In the genomic region with DNA sequence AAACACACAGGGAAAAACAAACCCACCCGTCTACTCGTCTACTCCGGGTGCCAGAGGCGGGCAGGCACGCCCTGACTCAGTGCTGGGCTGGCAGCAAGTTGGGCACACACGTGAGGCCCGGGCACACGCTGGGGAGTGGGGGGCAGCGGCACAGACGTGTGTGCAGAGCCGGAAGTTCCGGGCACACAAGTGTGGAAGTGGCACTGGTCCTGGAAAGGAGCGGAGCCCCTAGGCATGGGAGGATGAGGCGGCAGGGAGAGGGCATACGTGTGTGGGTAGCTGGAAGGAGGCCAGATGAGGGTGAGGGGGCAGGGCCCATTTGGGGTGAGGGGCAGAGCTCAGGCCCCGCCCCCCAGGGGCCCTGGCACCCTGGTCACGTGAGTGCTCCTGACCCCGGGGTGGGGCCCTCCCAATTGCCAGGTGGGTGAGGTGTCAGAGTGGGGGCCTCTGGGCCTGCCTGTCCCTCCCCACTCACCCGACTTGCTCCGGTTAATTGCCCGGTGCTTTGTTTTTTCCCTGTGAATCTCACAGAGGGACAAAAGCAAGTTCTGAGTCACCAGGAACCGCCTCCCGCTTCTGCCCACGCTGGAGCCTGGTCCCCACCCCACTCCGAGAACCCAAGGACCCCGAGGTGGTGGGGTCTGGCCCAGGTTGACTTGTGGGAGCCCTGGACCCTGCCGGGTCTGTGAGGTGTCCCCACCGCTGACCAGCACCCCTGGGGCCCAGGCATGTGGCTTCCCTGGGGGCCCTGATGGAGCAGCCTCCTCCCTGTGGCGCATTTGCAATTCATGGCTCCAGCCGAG, we compare ENCODE assay signal across 13 cellular contexts.
DNase-seq lines count a peak whose midpoint lies in the region; ATAC-seq and TF ChIP-seq lines count a peak whose summit lies in the region.
"Had no signal": no experiment of that assay in that cellular context is flagged by ENCODE, and none has a peak within 500 bp of the region (broad histone marks: within the 10 kb centered on the region; RNA-seq: fewer than 3 reads in every experiment).

No MANE protein-coding gene starts in this region.

- no peaks in the 10 kb centered on the region for H3K79me2 ChIP-seq in smooth muscle cell (ENCODE audit: low read depth)

- H2AFZ ChIP-seq in smooth muscle cell (ENCODE audit: low read depth): no peak overlapping the region

- peak overlapping the region; percentile 43 for H3K4me2 ChIP-seq in smooth muscle cell

- H3K4me3 ChIP-seq in H7 (ENCODE audit: insufficient read depth, low read depth, low read length): no peak overlapping the region; the same call in 1 of the 2 replicates
- H3K4me3 ChIP-seq in SJCRH30: peak overlapping the region; percentile 37
- no peak overlapping the region for H3K4me3 ChIP-seq in smooth muscle cell
- H3K4me3 ChIP-seq: heart left ventricle had no signal

- H3K9ac ChIP-seq in smooth muscle cell (ENCODE audit: low read depth): peak overlapping the region; percentile 13

- no peak for TF ChIP-seq CTCF in smooth muscle cell (IDR thresholded peaks at IDR 0.05; ENCODE audit: borderline replicate concordance, insufficient read depth, poor library complexity, severe bottlenecking)

- no peaks in the 10 kb centered on the region for H3F3A ChIP-seq in smooth muscle cell (ENCODE audit: low read depth)

- no peaks in the 10 kb centered on the region for H4K20me1 ChIP-seq in smooth muscle cell (ENCODE audit: low read depth)

- ATAC-seq in HG02763 (IDR thresholded peaks at IDR 0.05; ENCODE audit: unreplicated experiment) (no peak), HG03025 (IDR thresholded peaks at IDR 0.05; ENCODE audit: low FRiP score, unreplicated experiment) (no peak)
- ATAC-seq: heart left ventricle had no signal

- DNase-seq in H7 (peak; percentile 78), SJCRH30 (no peak), iPS-NIHi11 (ENCODE audit: low spot score) (peak; percentile 36), smooth muscle cell (lab: John Stamatoyannopoulos, UW; ENCODE audit: unreplicated experiment) (no peak), LoVo (ENCODE audit: low spot score) (no peak), COLO829 (ENCODE audit: low spot score) (no peak)
- DNase-seq: activated CD8-positive, alpha-beta memory T cell treated with anti-CD3 and anti-CD28 coated beads for 24 hours; GDM1; NCI-H1092; occipital lobe had no signal

- no peaks in the 10 kb centered on the region for H3K36me3 ChIP-seq in H7 (replicated peaks; ENCODE audit: control insufficient read depth, insufficient read depth, low read length)
- H3K36me3 ChIP-seq in SJCRH30: no peaks in the 10 kb centered on the region
- no peaks in the 10 kb centered on the region for H3K36me3 ChIP-seq in smooth muscle cell (ENCODE audit: low read depth)
- H3K36me3 ChIP-seq: heart left ventricle had no signal

- no peaks in the 10 kb centered on the region for H3K9me3 ChIP-seq in SJCRH30 (replicated peaks)
- H3K9me3 ChIP-seq in smooth muscle cell (replicated peaks; ENCODE audit: low read depth): no peaks in the 10 kb centered on the region
- H3K9me3 ChIP-seq: heart left ventricle had no signal

- H3K27ac ChIP-seq in SJCRH30 (no peak overlapping the region), smooth muscle cell (ENCODE audit: low read depth) (peak overlapping the region; percentile 61)
- H3K27ac ChIP-seq: heart left ventricle had no signal

- H3K27me3 ChIP-seq in H7 (ENCODE audit: control insufficient read depth, insufficient read depth, low read length) (peaks cover 4% of the 10 kb centered on the region), SJCRH30 (peaks cover 70% of the 10 kb centered on the region), smooth muscle cell (ENCODE audit: low read depth) (no peaks in the 10 kb centered on the region)

- 33% methylated on average over 26 of the region's 30 CpGs for WGBS in smooth muscle cell (ENCODE audit: low lambda C conversion rate)

- H3K4me1 ChIP-seq in SJCRH30 (peaks cover 10% of the 10 kb centered on the region), smooth muscle cell (ENCODE audit: low read depth) (peaks cover 4% of the 10 kb centered on the region)

Comparison
In these comparisons a context has a peak if more than half of its experiments do, and no peak if none do; other contexts are left out.
1. DNase-seq: peak in H7 (single experiment) and iPS-NIHi11 (single experiment); none in SJCRH30 (0 of 2), smooth muscle cell (single experiment), LoVo (single experiment) and COLO829 (single experiment).